17 cellular contexts compared by ENCODE assay signal in genomic region chr22:45420539-45420938, GRCh38. TPM values are rescaled to one million over a fixed set of nuclear protein-coding genes. Genes with fewer than 3 reads are reported as not detected.
DNase-seq lines count a peak whose midpoint lies in the region; ATAC-seq and TF ChIP-seq lines count a peak whose summit lies in the region.
"Had no signal": no experiment of that assay in that cellular context is flagged by ENCODE, and none has a peak within 500 bp of the region (broad histone marks: within the 10 kb centered on the region; RNA-seq: fewer than 3 reads in every experiment).

No MANE protein-coding gene starts in this region.

- no peak overlapping the region for H3K14ac ChIP-seq in mesenchymal stem cell (ENCODE audit: low read length in 2 of 2)

- H2BK12ac ChIP-seq in mesenchymal stem cell (ENCODE audit: low read length in 2 of 2) = no peak overlapping the region

- H3K4me1 Mint-ChIP-seq in activated CD4-positive, alpha-beta memory T cell treated with anti-CD3 and anti-CD28 coated beads, Interleukin-2, amount 10 ng/mL, durations not matched to agents 7 days and 5 days = peaks cover 3% of the 10 kb centered on the region
- H3K4me1 Mint-ChIP-seq in activated CD4-positive, alpha-beta memory T cell treated with anti-CD3 and anti-CD28 coated beads for 36 hours (ENCODE audit: low read depth) = no peaks in the 10 kb centered on the region
- no peaks in the 10 kb centered on the region for H3K4me1 Mint-ChIP-seq in activated CD8-positive, alpha-beta T cell treated with anti-CD3 and anti-CD28 coated beads for 36 hours (ENCODE audit: low read depth)
- H3K4me1 Mint-ChIP-seq in type B pancreatic cell (ENCODE audit: unreplicated experiment) = peaks cover 9% of the 10 kb centered on the region
- H3K4me1 Mint-ChIP-seq in activated T-cell treated with anti-CD3 and anti-CD28 coated beads, Interleukin-2, amount 50 U/mL, for 4 hours (ENCODE audit: low read depth) = no peaks in the 10 kb centered on the region
- H3K4me1 Mint-ChIP-seq: CD8-positive, alpha-beta memory T cell had no signal

- no peak for TF ChIP-seq POLR2A in erythroblast (IDR thresholded peaks at IDR 0.05; ENCODE audit: low read length)

- H3K4me3 Mint-ChIP-seq in activated CD4-positive, alpha-beta memory T cell treated with anti-CD3 and anti-CD28 coated beads, Interleukin-2, amount 10 ng/mL, durations not matched to agents 7 days and 5 days = no peak overlapping the region
- no peak overlapping the region for H3K4me3 Mint-ChIP-seq in activated CD4-positive, alpha-beta memory T cell treated with anti-CD3 and anti-CD28 coated beads for 36 hours
- no peak overlapping the region for H3K4me3 Mint-ChIP-seq in activated CD8-positive, alpha-beta T cell treated with anti-CD3 and anti-CD28 coated beads for 36 hours
- H3K4me3 Mint-ChIP-seq in type B pancreatic cell = no peak overlapping the region
- H3K4me3 Mint-ChIP-seq in activated T-cell treated with anti-CD3 and anti-CD28 coated beads, Interleukin-2, amount 50 U/mL, for 4 hours = no peak overlapping the region
- H3K4me3 Mint-ChIP-seq: CD8-positive, alpha-beta memory T cell had no signal

- H3K4me1 ChIP-seq in mesenchymal stem cell (ENCODE audit: control insufficient read depth, insufficient read depth, low read depth, low read length) = no peaks in the 10 kb centered on the region
- H3K4me1 ChIP-seq: HAP-1 had no signal

- DNase-seq in activated CD4-positive, alpha-beta memory T cell treated with anti-CD3 and anti-CD28 coated beads, Interleukin-2, amount 10 ng/mL, durations not matched to agents 7 days and 5 days = peak; percentile 11
- no peak for DNase-seq in activated CD4-positive, alpha-beta memory T cell treated with anti-CD3 and anti-CD28 coated beads for 36 hours
- no peak for DNase-seq in activated CD8-positive, alpha-beta T cell treated with anti-CD3 and anti-CD28 coated beads for 36 hours
- no peak for DNase-seq in mesenchymal stem cell
- peak; percentile 22 for DNase-seq in type B pancreatic cell (ENCODE audit: extremely low spot score, unreplicated experiment)
- DNase-seq in erythroblast (lab: John Stamatoyannopoulos, UW) = no peak
- DNase-seq in activated T-cell treated with anti-CD3 and anti-CD28 coated beads, Interleukin-2, amount 50 U/mL, for 4 hours = no peak
- DNase-seq in amniotic stem cell (lab: John Stamatoyannopoulos, UW) = no peak
- DNase-seq: CD8-positive, alpha-beta memory T cell; DMS53; GF-D8 had no signal

- no peaks in the 10 kb centered on the region for H3K9me3 ChIP-seq in mesenchymal stem cell (ENCODE audit: control insufficient read depth, low read length)
- H3K9me3 ChIP-seq: HAP-1 had no signal

- no peak overlapping the region for H3K27ac Mint-ChIP-seq in activated CD4-positive, alpha-beta memory T cell treated with anti-CD3 and anti-CD28 coated beads, Interleukin-2, amount 10 ng/mL, durations not matched to agents 7 days and 5 days
- no peak overlapping the region for H3K27ac Mint-ChIP-seq in activated CD4-positive, alpha-beta memory T cell treated with anti-CD3 and anti-CD28 coated beads for 36 hours
- H3K27ac Mint-ChIP-seq in activated CD8-positive, alpha-beta T cell treated with anti-CD3 and anti-CD28 coated beads for 36 hours = no peak overlapping the region
- H3K27ac Mint-ChIP-seq in type B pancreatic cell = no peak overlapping the region

- H4K8ac ChIP-seq in mesenchymal stem cell (ENCODE audit: low read length) = no peak overlapping the region

- no peaks in the 10 kb centered on the region for H3K79me1 ChIP-seq in mesenchymal stem cell (replicated peaks; ENCODE audit: low read length, poor library complexity, severe bottlenecking)

- no peak overlapping the region for H3K4me2 ChIP-seq in mesenchymal stem cell (ENCODE audit: low read length, poor library complexity, severe bottlenecking)

- intact Hi-C loops in activated CD4-positive, alpha-beta memory T cell treated with anti-CD3 and anti-CD28 coated beads for 36 hours (cut with micrococcal nuclease) = no loop called here
- intact Hi-C loops in activated CD8-positive, alpha-beta T cell treated with anti-CD3 and anti-CD28 coated beads for 36 hours (cut with micrococcal nuclease) = no loop called here

- H2BK120ac ChIP-seq in mesenchymal stem cell (ENCODE audit: low read depth, low read length) = no peak overlapping the region

- H3K27me3 ChIP-seq in mesenchymal stem cell (ENCODE audit: control insufficient read depth in 1 of 2, insufficient read depth in 1 of 2, low read length in 2 of 2) = no peaks in the 10 kb centered on the region

- no peak overlapping the region for H3K4ac ChIP-seq in mesenchymal stem cell (ENCODE audit: low read depth in 1 of 2, low read length in 2 of 2)

- no peak overlapping the region for H3K9ac ChIP-seq in mesenchymal stem cell (ENCODE audit: low read length)

- H3K36me3 Mint-ChIP-seq in activated CD4-positive, alpha-beta memory T cell treated with anti-CD3 and anti-CD28 coated beads, Interleukin-2, amount 10 ng/mL, durations not matched to agents 7 days and 5 days (ENCODE audit: low read depth) = peaks cover 22% of the 10 kb centered on the region
- H3K36me3 Mint-ChIP-seq in activated CD4-positive, alpha-beta memory T cell treated with anti-CD3 and anti-CD28 coated beads for 36 hours = peaks cover 14% of the 10 kb centered on the region
- H3K36me3 Mint-ChIP-seq in activated CD8-positive, alpha-beta T cell treated with anti-CD3 and anti-CD28 coated beads for 36 hours (ENCODE audit: low read depth) = peaks cover 36% of the 10 kb centered on the region
- peaks cover 25% of the 10 kb centered on the region for H3K36me3 Mint-ChIP-seq in type B pancreatic cell
- H3K36me3 Mint-ChIP-seq in activated T-cell treated with anti-CD3 and anti-CD28 coated beads, Interleukin-2, amount 50 U/mL, for 4 hours (ENCODE audit: insufficient read depth) = no peaks in the 10 kb centered on the region
- H3K36me3 Mint-ChIP-seq: CD8-positive, alpha-beta memory T cell had no signal

- H3K23ac ChIP-seq in mesenchymal stem cell (ENCODE audit: low read length in 2 of 2) = no peak overlapping the region

- H2AFZ ChIP-seq in mesenchymal stem cell (ENCODE audit: low read depth, low read length) = no peak overlapping the region

- CTCF ChIA-PET in activated CD4-positive, alpha-beta memory T cell treated with anti-CD3 and anti-CD28 coated beads, Interleukin-2, amount 10 ng/mL, durations not matched to agents 7 days and 5 days (lab: Charles Lee) = no interaction called here
- CTCF ChIA-PET in activated CD4-positive, alpha-beta memory T cell treated with anti-CD3 and anti-CD28 coated beads for 36 hours (lab: Charles Lee) = no interaction called here
- CTCF ChIA-PET in activated CD8-positive, alpha-beta T cell treated with anti-CD3 and anti-CD28 coated beads for 36 hours (lab: Charles Lee) = no interaction called here

- H3K4me3 ChIP-seq in mesenchymal stem cell (ENCODE audit: insufficient read depth in 1 of 2, low read depth in 1 of 2, low read length in 2 of 2) = no peak overlapping the region
- H3K4me3 ChIP-seq: HAP-1 had no signal

- no peak overlapping the region for H2BK15ac ChIP-seq in mesenchymal stem cell (ENCODE audit: low read depth, poor library complexity, severe bottlenecking)

- no peak overlapping the region for H3K27ac ChIP-seq in mesenchymal stem cell (ENCODE audit: low read length, poor library complexity, severe bottlenecking)
- H3K27ac ChIP-seq: 22Rv1 had no signal

- no peaks in the 10 kb centered on the region for H3K9me3 Mint-ChIP-seq in activated CD4-positive, alpha-beta memory T cell treated with anti-CD3 and anti-CD28 coated beads, Interleukin-2, amount 10 ng/mL, durations not matched to agents 7 days and 5 days
- H3K9me3 Mint-ChIP-seq in activated CD4-positive, alpha-beta memory T cell treated with anti-CD3 and anti-CD28 coated beads for 36 hours = no peaks in the 10 kb centered on the region
- H3K9me3 Mint-ChIP-seq in activated CD8-positive, alpha-beta T cell treated with anti-CD3 and anti-CD28 coated beads for 36 hours = no peaks in the 10 kb centered on the region
- H3K9me3 Mint-ChIP-seq in type B pancreatic cell = peaks cover 6% of the 10 kb centered on the region
- no peaks in the 10 kb centered on the region for H3K9me3 Mint-ChIP-seq in activated T-cell treated with anti-CD3 and anti-CD28 coated beads, Interleukin-2, amount 50 U/mL, for 4 hours
- H3K9me3 Mint-ChIP-seq: CD8-positive, alpha-beta memory T cell had no signal

- WGBS in mesenchymal stem cell = 96% methylated on average over 2 of the region's 2 CpGs

- POLR2A ChIA-PET in activated CD4-positive, alpha-beta memory T cell treated with anti-CD3 and anti-CD28 coated beads, Interleukin-2, amount 10 ng/mL, durations not matched to agents 7 days and 5 days (lab: Charles Lee) = no interaction called here
- POLR2A ChIA-PET in activated CD4-positive, alpha-beta memory T cell treated with anti-CD3 and anti-CD28 coated beads for 36 hours (lab: Charles Lee) = interaction anchor here (0.6 kb wide), 1 partner anchor 704 kb away, joined by 3 read pairs; no protein-coding TSS in a partner anchor
- POLR2A ChIA-PET in activated CD8-positive, alpha-beta T cell treated with anti-CD3 and anti-CD28 coated beads for 36 hours (lab: Charles Lee) = no interaction called here

- no peak overlapping the region for H2AK5ac ChIP-seq in mesenchymal stem cell (ENCODE audit: low read length, severe bottlenecking)

- no peak overlapping the region for H3K18ac ChIP-seq in mesenchymal stem cell (ENCODE audit: low read depth in 1 of 2, low read length in 2 of 2)

- H2BK5ac ChIP-seq in mesenchymal stem cell (ENCODE audit: low read depth, low read length, poor library complexity, severe bottlenecking) = no peak overlapping the region

- H4K91ac ChIP-seq in mesenchymal stem cell (ENCODE audit: low read length) = peak overlapping the region; percentile 20

- H3K27me3 Mint-ChIP-seq in activated CD4-positive, alpha-beta memory T cell treated with anti-CD3 and anti-CD28 coated beads, Interleukin-2, amount 10 ng/mL, durations not matched to agents 7 days and 5 days = no peaks in the 10 kb centered on the region
- H3K27me3 Mint-ChIP-seq in activated CD4-positive, alpha-beta memory T cell treated with anti-CD3 and anti-CD28 coated beads for 36 hours = no peaks in the 10 kb centered on the region
- H3K27me3 Mint-ChIP-seq in activated CD8-positive, alpha-beta T cell treated with anti-CD3 and anti-CD28 coated beads for 36 hours = no peaks in the 10 kb centered on the region
- no peaks in the 10 kb centered on the region for H3K27me3 Mint-ChIP-seq in type B pancreatic cell
- no peaks in the 10 kb centered on the region for H3K27me3 Mint-ChIP-seq in activated T-cell treated with anti-CD3 and anti-CD28 coated beads, Interleukin-2, amount 50 U/mL, for 4 hours (ENCODE audit: low read depth)
- H3K27me3 Mint-ChIP-seq: CD8-positive, alpha-beta memory T cell had no signal

- ATAC-seq in activated CD8-positive, alpha-beta T cell treated with anti-CD3 and anti-CD28 coated beads for 36 hours = peak; percentile 27
- ATAC-seq in activated T-cell treated with anti-CD3 and anti-CD28 coated beads, Interleukin-2, amount 50 U/mL, for 4 hours = no peak
- ATAC-seq: HepG2 had no signal

- TF ChIP-seq CTCF in activated CD8-positive, alpha-beta T cell treated with anti-CD3 and anti-CD28 coated beads for 36 hours (IDR thresholded peaks at IDR 0.05) = no peak
- TF ChIP-seq CTCF in type B pancreatic cell (conservative IDR thresholded peaks at IDR 0.05) = no peak

- no peaks in the 10 kb centered on the region for H3K36me3 ChIP-seq in mesenchymal stem cell (ENCODE audit: control insufficient read depth in 1 of 2, insufficient read depth in 2 of 2, low read depth in 1 of 2, low read length in 2 of 2)
- H3K36me3 ChIP-seq: HAP-1 had no signal

RNA-seq across cellular contexts. Expression of gene RIBC2, which starts 7.0 kb away (rescaled TPM):
- total RNA-seq in activated CD4-positive, alpha-beta memory T cell treated with anti-CD3 and anti-CD28 coated beads, Interleukin-2, amount 10 ng/mL, durations not matched to agents 7 days and 5 days = 1 to 10 TPM; 7.3 to 7.8 TPM
- total RNA-seq in activated CD4-positive, alpha-beta memory T cell treated with anti-CD3 and anti-CD28 coated beads for 36 hours = 1 to 10 TPM; 7.7 to 9.4 TPM
- 10 to 100 TPM in 1 of 2 experiments, 1 to 10 TPM in 1; 9.5 to 10.4 TPM for total RNA-seq in activated CD8-positive, alpha-beta T cell treated with anti-CD3 and anti-CD28 coated beads for 36 hours
- polyA plus RNA-seq in mesenchymal stem cell (2013, experiment 1 of 2) = 0.41 TPM
- polyA plus RNA-seq in mesenchymal stem cell (2013, experiment 2 of 2) = 0.41 TPM
- total RNA-seq in type B pancreatic cell (ENCODE audit: low replicate concordance) = 5.1 and 8.8 TPM in 2 replicates
- total RNA-seq in activated T-cell treated with anti-CD3 and anti-CD28 coated beads, Interleukin-2, amount 50 U/mL, for 4 hours = 1 to 10 TPM; 1.3 to 3.7 (median 2.5) TPM
- polyA plus RNA-seq: HepG2 had no signal

RNA-seq across cellular contexts. Expression of gene SMC1B, which starts 7.1 kb away (rescaled TPM):
- under 1 TPM; 0.50 to 0.81 TPM for total RNA-seq in activated CD4-positive, alpha-beta memory T cell treated with anti-CD3 and anti-CD28 coated beads, Interleukin-2, amount 10 ng/mL, durations not matched to agents 7 days and 5 days
- 1 to 10 TPM; 1.1 TPM for total RNA-seq in activated CD4-positive, alpha-beta memory T cell treated with anti-CD3 and anti-CD28 coated beads for 36 hours
- total RNA-seq in activated CD8-positive, alpha-beta T cell treated with anti-CD3 and anti-CD28 coated beads for 36 hours = 1 to 10 TPM; 1.8 TPM
- polyA plus RNA-seq in mesenchymal stem cell (2013, experiment 1 of 2) = not detected
- polyA plus RNA-seq in mesenchymal stem cell (2013, experiment 2 of 2) = not detected
- 0.07 TPM in 1 of 2 replicates, not detected in the other for total RNA-seq in type B pancreatic cell (ENCODE audit: low replicate concordance)
- under 1 TPM; 0.13 to 0.24 (median 0.18) TPM for total RNA-seq in activated T-cell treated with anti-CD3 and anti-CD28 coated beads, Interleukin-2, amount 50 U/mL, for 4 hours
- total RNA-seq: A673, H1, HepG2 had no signal
- polyA plus RNA-seq: BJ; CD8-positive, alpha-beta memory T cell; HepG2 had no signal

Comparison
In these comparisons a context has a peak if more than half of its experiments do, and no peak if none do; other contexts are left out.
1. DNase-seq: peak in activated CD4-positive, alpha-beta memory T cell treated with anti-CD3 and anti-CD28 coated beads, Interleukin-2, amount 10 ng/mL, durations not matched to agents 7 days and 5 days (single experiment) and type B pancreatic cell (single experiment); none in activated CD4-positive, alpha-beta memory T cell treated with anti-CD3 and anti-CD28 coated beads for 36 hours (single experiment), activated CD8-positive, alpha-beta T cell treated with anti-CD3 and anti-CD28 coated beads for 36 hours (single experiment), mesenchymal stem cell (single experiment), erythroblast (0 of 2), activated T-cell treated with anti-CD3 and anti-CD28 coated beads, Interleukin-2, amount 50 U/mL, for 4 hours (single experiment) and amniotic stem cell (single experiment).